18 cellular contexts compared by ENCODE assay signal in the genomic region with DNA sequence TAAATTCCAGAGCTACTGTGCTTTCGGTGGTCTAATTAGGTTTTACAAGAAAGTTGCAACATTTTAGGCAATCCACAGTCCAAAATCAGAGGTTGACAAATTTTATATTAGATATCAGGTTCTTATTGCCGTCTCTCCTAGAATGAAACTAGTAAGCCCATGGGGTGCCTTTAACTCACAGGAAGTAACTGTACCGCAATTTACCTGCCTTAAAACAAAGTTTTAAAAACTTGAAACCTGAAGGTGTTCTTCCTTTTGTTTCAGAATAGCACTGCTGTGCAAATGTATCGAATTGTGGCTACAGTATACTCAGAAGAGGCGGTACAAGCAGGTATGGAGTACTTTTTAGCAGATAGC.
A peak's percentile ranks its signal among the peaks of the same experiment; 100 is the strongest.
DNase-seq lines count a peak whose midpoint lies in the region; ATAC-seq, FAIRE-seq and TF ChIP-seq lines count a peak whose summit lies in the region.
"Had no signal": no experiment of that assay in that cellular context is flagged by ENCODE, and none has a peak within 500 bp of the region (broad histone marks: within the 10 kb centered on the region; RNA-seq: fewer than 3 reads in every experiment).

No MANE protein-coding gene starts in this region.

- no peak for TF ChIP-seq CTCF in choroid plexus epithelial cell (conservative IDR thresholded peaks at IDR 0.05; ENCODE audit: low read depth, low read length)
- no peak for TF ChIP-seq CTCF in omental fat pad (IDR thresholded peaks at IDR 0.05)

- H3K4me3 ChIP-seq in choroid plexus epithelial cell (ENCODE audit: low read depth, low read length), result no peak overlapping the region
- H3K4me3 ChIP-seq: gastroesophageal sphincter, mucosa of descending colon had no signal

- no peak for FAIRE-seq in frontal cortex (lab: Jason Lieb, UNC)
- FAIRE-seq: GM19239 had no signal

- H3K9me3 Mint-ChIP-seq in activated naive CD4-positive, alpha-beta T cell treated with anti-CD3 and anti-CD28 coated beads, Interleukin-2, amount 50 U/mL, for 24 hours, result no peaks in the 10 kb centered on the region
- no peaks in the 10 kb centered on the region for H3K9me3 Mint-ChIP-seq in activated naive CD4-positive, alpha-beta T cell treated with anti-CD3 and anti-CD28 coated beads, Interleukin-2, amount 50 U/mL, for 72 hours
- H3K9me3 Mint-ChIP-seq in T-helper 1 cell treated with Interleukin-12 subunit alpha and Interleukin-12 subunit beta and Interleukin-4 antibody, amounts not matched to agents 30 μg/mL and 1 μg/mL, for 36 hours, result no peaks in the 10 kb centered on the region
- H3K9me3 Mint-ChIP-seq in stimulated activated effector memory CD8-positive, alpha-beta T cell treated with anti-CD3 and anti-CD28 coated beads, Interleukin-12 subunit alpha, Interleukin-12 subunit beta, amount 100 ng/mL, for 72 hours, result no peaks in the 10 kb centered on the region

- H3K27ac Mint-ChIP-seq in activated naive CD4-positive, alpha-beta T cell treated with anti-CD3 and anti-CD28 coated beads, Interleukin-2, amount 50 U/mL, for 24 hours, result no peak overlapping the region
- H3K27ac Mint-ChIP-seq in activated naive CD4-positive, alpha-beta T cell treated with anti-CD3 and anti-CD28 coated beads, Interleukin-2, amount 50 U/mL, for 72 hours, result no peak overlapping the region
- peak overlapping the region; percentile 71 for H3K27ac Mint-ChIP-seq in T-helper 1 cell treated with Interleukin-12 subunit alpha and Interleukin-12 subunit beta and Interleukin-4 antibody, amounts not matched to agents 30 μg/mL and 1 μg/mL, for 36 hours
- H3K27ac Mint-ChIP-seq in stimulated activated effector memory CD8-positive, alpha-beta T cell treated with anti-CD3 and anti-CD28 coated beads, Interleukin-12 subunit alpha, Interleukin-12 subunit beta, amount 100 ng/mL, for 72 hours, result peak overlapping the region; percentile 66

- peak overlapping the region; percentile 34 for H3K4me3 Mint-ChIP-seq in activated naive CD4-positive, alpha-beta T cell treated with anti-CD3 and anti-CD28 coated beads, Interleukin-2, amount 50 U/mL, for 24 hours
- no peak overlapping the region for H3K4me3 Mint-ChIP-seq in T-helper 1 cell treated with Interleukin-12 subunit alpha and Interleukin-12 subunit beta and Interleukin-4 antibody, amounts not matched to agents 30 μg/mL and 1 μg/mL, for 36 hours
- no peak overlapping the region for H3K4me3 Mint-ChIP-seq in stimulated activated effector memory CD8-positive, alpha-beta T cell treated with anti-CD3 and anti-CD28 coated beads, Interleukin-12 subunit alpha, Interleukin-12 subunit beta, amount 100 ng/mL, for 72 hours

- H3K36me3 Mint-ChIP-seq in activated naive CD4-positive, alpha-beta T cell treated with anti-CD3 and anti-CD28 coated beads, Interleukin-2, amount 50 U/mL, for 24 hours, result peaks cover 13% of the 10 kb centered on the region
- peaks cover 27 to 41% of the 10 kb centered on the region in 2 donors for H3K36me3 Mint-ChIP-seq in activated naive CD4-positive, alpha-beta T cell treated with anti-CD3 and anti-CD28 coated beads, Interleukin-2, amount 50 U/mL, for 72 hours
- H3K36me3 Mint-ChIP-seq in T-helper 1 cell treated with Interleukin-12 subunit alpha and Interleukin-12 subunit beta and Interleukin-4 antibody, amounts not matched to agents 30 μg/mL and 1 μg/mL, for 36 hours (ENCODE audit: low read depth), result peaks cover 65% of the 10 kb centered on the region
- H3K36me3 Mint-ChIP-seq in stimulated activated effector memory CD8-positive, alpha-beta T cell treated with anti-CD3 and anti-CD28 coated beads, Interleukin-12 subunit alpha, Interleukin-12 subunit beta, amount 100 ng/mL, for 72 hours, result peaks cover 100% of the 10 kb centered on the region

- ATAC-seq in activated naive CD4-positive, alpha-beta T cell treated with anti-CD3 and anti-CD28 coated beads, Interleukin-2, amount 50 U/mL, for 72 hours, result no peak
- ATAC-seq in stimulated activated effector memory CD8-positive, alpha-beta T cell treated with anti-CD3 and anti-CD28 coated beads, Interleukin-12 subunit alpha, Interleukin-12 subunit beta, amount 100 ng/mL, for 72 hours, result no peak
- ATAC-seq in left lobe of liver (no peak), omental fat pad (ENCODE audit: low FRiP score) (no peak)
- ATAC-seq: gastroesophageal sphincter, left colon, mucosa of descending colon had no signal

- H3K4me1 Mint-ChIP-seq in activated naive CD4-positive, alpha-beta T cell treated with anti-CD3 and anti-CD28 coated beads, Interleukin-2, amount 50 U/mL, for 24 hours, result peaks cover 52% of the 10 kb centered on the region
- H3K4me1 Mint-ChIP-seq in T-helper 1 cell treated with Interleukin-12 subunit alpha and Interleukin-12 subunit beta and Interleukin-4 antibody, amounts not matched to agents 30 μg/mL and 1 μg/mL, for 36 hours (ENCODE audit: low read depth), result peaks cover 41% of the 10 kb centered on the region
- H3K4me1 Mint-ChIP-seq in stimulated activated effector memory CD8-positive, alpha-beta T cell treated with anti-CD3 and anti-CD28 coated beads, Interleukin-12 subunit alpha, Interleukin-12 subunit beta, amount 100 ng/mL, for 72 hours, result peaks cover 37% of the 10 kb centered on the region

- DNase-seq in activated naive CD4-positive, alpha-beta T cell treated with anti-CD3 and anti-CD28 coated beads, Interleukin-2, amount 50 U/mL, for 72 hours (ENCODE audit: low spot score in 2 of 2), result no peak
- peak; percentile 34 for DNase-seq in choroid plexus epithelial cell (ENCODE audit: low read depth)
- DNase-seq in stimulated activated effector memory CD8-positive, alpha-beta T cell treated with anti-CD3 and anti-CD28 coated beads, Interleukin-12 subunit alpha, Interleukin-12 subunit beta, amount 100 ng/mL, for 72 hours (ENCODE audit: low spot score in 2 of 2), result no peak
- no peak for DNase-seq in frontal cortex (ENCODE audit: low spot score in 2 of 2)
- no peak for DNase-seq in left lobe of liver (ENCODE audit: low spot score)
- DNase-seq in omental fat pad (ENCODE audit: low spot score), result no peak
- DNase-seq: activated gamma-delta T cell treated with Interleukin-2 at 50 U/mL for 16 hours, H7, KBM-7, left colon, mucosa of descending colon, NCI-H1048, NCI-H526, occipital lobe had no signal

- H3K27me3 Mint-ChIP-seq in activated naive CD4-positive, alpha-beta T cell treated with anti-CD3 and anti-CD28 coated beads, Interleukin-2, amount 50 U/mL, for 24 hours, result no peaks in the 10 kb centered on the region
- H3K27me3 Mint-ChIP-seq in T-helper 1 cell treated with Interleukin-12 subunit alpha and Interleukin-12 subunit beta and Interleukin-4 antibody, amounts not matched to agents 30 μg/mL and 1 μg/mL, for 36 hours (ENCODE audit: low read depth), result no peaks in the 10 kb centered on the region

Comparison
In these comparisons a context has a peak if more than half of its experiments do, and no peak if none do; other contexts are left out.
1. H3K27ac Mint-ChIP-seq: peak in T-helper 1 cell treated with Interleukin-12 subunit alpha and Interleukin-12 subunit beta and Interleukin-4 antibody, amounts not matched to agents 30 μg/mL and 1 μg/mL, for 36 hours (single experiment) and stimulated activated effector memory CD8-positive, alpha-beta T cell treated with anti-CD3 and anti-CD28 coated beads, Interleukin-12 subunit alpha, Interleukin-12 subunit beta, amount 100 ng/mL, for 72 hours (single experiment); none in activated naive CD4-positive, alpha-beta T cell treated with anti-CD3 and anti-CD28 coated beads, Interleukin-2, amount 50 U/mL, for 24 hours (single experiment) and activated naive CD4-positive, alpha-beta T cell treated with anti-CD3 and anti-CD28 coated beads, Interleukin-2, amount 50 U/mL, for 72 hours (0 of 2).